ENCODE assay signal across 18 cellular contexts in the genomic region with DNA sequence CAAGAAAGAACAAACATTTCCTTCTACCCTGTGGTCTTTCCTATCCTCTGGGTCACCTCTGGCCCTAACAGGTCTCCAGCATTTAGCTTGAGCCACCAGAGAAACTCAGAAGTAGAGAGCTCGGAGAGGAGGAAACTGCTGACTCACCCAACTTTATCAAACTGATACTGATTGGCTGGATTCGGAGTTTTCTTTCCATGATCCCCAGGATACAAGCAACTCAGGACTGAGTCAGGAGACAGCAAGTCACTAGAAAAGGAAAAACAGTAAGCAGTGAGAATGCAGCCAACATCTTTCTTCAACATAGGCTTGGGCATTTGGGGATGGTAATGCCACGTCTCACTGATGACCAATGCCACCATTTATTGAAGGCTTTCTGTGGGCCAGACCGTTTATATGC. TPM values are rescaled to one million over a fixed set of nuclear protein-coding genes. Genes with fewer than 3 reads are reported as not detected.
A peak's percentile ranks its signal among the peaks of the same experiment; 100 is the strongest.
DNase-seq lines count a peak whose midpoint lies in the region; ATAC-seq and TF ChIP-seq lines count a peak whose summit lies in the region.
"Had no signal": no experiment of that assay in that cellular context is flagged by ENCODE, and none has a peak within 500 bp of the region (broad histone marks: within the 10 kb centered on the region; RNA-seq: fewer than 3 reads in every experiment).

No MANE protein-coding gene starts in this region.

- H3K4me2 ChIP-seq in PC-3 (ENCODE audit: low read length), result no peak overlapping the region

- ATAC-seq in PC-3 (no peak), HG03469 (IDR thresholded peaks at IDR 0.05; ENCODE audit: unreplicated experiment) (no peak), left lobe of liver (no peak)
- ATAC-seq: activated CD4-positive, CD25-positive, alpha-beta regulatory T cell treated with anti-CD3 and anti-CD28 coated beads, Interleukin-2, amount 50 U/mL, for 24 hours; GM12878; natural killer cell; Right ventricle myocardium inferior; sciatic nerve had no signal

- H3K9me3 Mint-ChIP-seq in progenitor cell of endocrine pancreas (ENCODE audit: low read depth), result no peaks in the 10 kb centered on the region
- H3K9me3 Mint-ChIP-seq: activated T-helper 1 cell treated with anti-CD3 and anti-CD28 coated beads, Interleukin-12 subunit alpha, Interleukin-12 subunit beta, Interleukin-2, Interleukin-4 antibody, amounts not matched to agents 30 ng/mL and 10 ng/mL and 1 ng/mL, durations not matched to agents 14 hours and 24 hours and 36 hours; natural killer cell had no signal

- no peak overlapping the region for H2AFZ ChIP-seq in PC-3 (ENCODE audit: low read length)

- H3K4me3 Mint-ChIP-seq in progenitor cell of endocrine pancreas (ENCODE audit: low read depth), result no peak overlapping the region
- H3K4me3 Mint-ChIP-seq: activated T-helper 1 cell treated with anti-CD3 and anti-CD28 coated beads, Interleukin-12 subunit alpha, Interleukin-12 subunit beta, Interleukin-2, Interleukin-4 antibody, amounts not matched to agents 30 ng/mL and 10 ng/mL and 1 ng/mL, durations not matched to agents 14 hours and 24 hours and 36 hours; natural killer cell had no signal

- POLR2A ChIA-PET in PC-3 (lab: Charles Lee; ENCODE audit: unreplicated experiment), result no interaction called here

- no peaks in the 10 kb centered on the region for H3F3A ChIP-seq in PC-3 (ENCODE audit: low read length, unreplicated experiment)

- H3K9ac ChIP-seq in PC-3 (ENCODE audit: low read length), result no peak overlapping the region

- peaks cover 46% of the 10 kb centered on the region; the same call in 1 of the 2 replicates for H3K36me3 ChIP-seq in PC-3 (ENCODE audit: low read depth, low read length)

- H3K27ac ChIP-seq in PC-3 (ENCODE audit: low read length), result no peak overlapping the region
- H3K27ac ChIP-seq: esophagus squamous epithelium had no signal

- BruUV-seq in PC-3 (replicated peaks; lab: Mats Ljungman, UMichigan), result no TSS peak

- H3K36me3 Mint-ChIP-seq in progenitor cell of endocrine pancreas (ENCODE audit: insufficient read depth), result peaks cover 28% of the 10 kb centered on the region

- DNase-seq in EL (peak; percentile 73), PC-3 (peak; percentile 10), dermis blood vessel endothelial cell (peak; percentile 93), progenitor cell of endocrine pancreas (ENCODE audit: low spot score, unreplicated experiment) (no peak), DMS79 (lab: John Stamatoyannopoulos, UW) (no peak), left lobe of liver (ENCODE audit: low spot score) (no peak)
- DNase-seq: central memory CD4-positive, alpha-beta T cell; esophagus squamous epithelium; GOT3; natural killer cell; NCI-H1092 treated with DMSO at 0.1 percent for 48 hours; NCI-H69 had no signal

- H3K4me1 ChIP-seq in PC-3 (ENCODE audit: insufficient read depth, low read length), result no peaks in the 10 kb centered on the region
- H3K4me1 ChIP-seq: esophagus squamous epithelium had no signal

- no peaks in the 10 kb centered on the region for H3K4me1 Mint-ChIP-seq in progenitor cell of endocrine pancreas (ENCODE audit: low read depth)
- H3K4me1 Mint-ChIP-seq: natural killer cell had no signal

- no peaks in the 10 kb centered on the region for H3K27me3 ChIP-seq in PC-3 (ENCODE audit: low read length)
- H3K27me3 ChIP-seq: esophagus squamous epithelium had no signal

- TF ChIP-seq CTCF in PC-3 (conservative IDR thresholded peaks at IDR 0.05; ENCODE audit: low read depth, low read length) (no peak), progenitor cell of endocrine pancreas (IDR thresholded peaks at IDR 0.05; ENCODE audit: unreplicated experiment) (no peak)

- H3K9me3 ChIP-seq in PC-3 (ENCODE audit: low read length), result no peaks in the 10 kb centered on the region
- H3K9me3 ChIP-seq: esophagus squamous epithelium had no signal

- CTCF ChIA-PET in PC-3 (lab: Charles Lee), result no interaction called here

- no peaks in the 10 kb centered on the region for H3K9me2 ChIP-seq in PC-3 (replicated peaks; ENCODE audit: low read length)

- peak overlapping the region; percentile 81 for H3K27ac Mint-ChIP-seq in progenitor cell of endocrine pancreas
- H3K27ac Mint-ChIP-seq: activated T-helper 1 cell treated with anti-CD3 and anti-CD28 coated beads, Interleukin-12 subunit alpha, Interleukin-12 subunit beta, Interleukin-2, Interleukin-4 antibody, amounts not matched to agents 30 ng/mL and 10 ng/mL and 1 ng/mL, durations not matched to agents 14 hours and 24 hours and 36 hours; natural killer cell had no signal

- intact Hi-C loops in PC-3 (cut with micrococcal nuclease), result no loop called here

- H3K4me3 ChIP-seq in PC-3 (ENCODE audit: low read length), result no peak overlapping the region
- H3K4me3 ChIP-seq: esophagus squamous epithelium, GM12878 had no signal

- H3K27me3 Mint-ChIP-seq in progenitor cell of endocrine pancreas, result no peaks in the 10 kb centered on the region

- H3K79me2 ChIP-seq in PC-3 (ENCODE audit: low read length), result no peaks in the 10 kb centered on the region

- no peaks in the 10 kb centered on the region for H4K20me1 ChIP-seq in PC-3 (ENCODE audit: low read length)

RNA-seq across cellular contexts. Expression of gene THOC5, which starts 32.7 kb away (rescaled TPM):
- total RNA-seq in PC-3 (2014; rRNA removed) (32.8 and 33.9 TPM in 2 replicates), dermis blood vessel endothelial cell (53.1 and 62.4 TPM in 2 replicates), progenitor cell of endocrine pancreas (72.9 and 80.3 TPM in 2 replicates), left lobe of liver (17.4 TPM)

RNA-seq across cellular contexts. Expression of gene NEFH, which starts 40.8 kb away (rescaled TPM):
- total RNA-seq in PC-3 (2014; rRNA removed), result 0.29 TPM in 1 of 2 replicates, not detected in the other
- total RNA-seq in dermis blood vessel endothelial cell, result under 0.01 and 0.56 TPM in 2 replicates
- 0.69 and 0.80 TPM in 2 replicates for total RNA-seq in progenitor cell of endocrine pancreas
- 0.15 TPM for total RNA-seq in left lobe of liver

Comparison
In these comparisons a context has a peak if more than half of its experiments do, and no peak if none do; other contexts are left out.
1. DNase-seq: peak in EL (single experiment), PC-3 (single experiment) and dermis blood vessel endothelial cell (single experiment); none in progenitor cell of endocrine pancreas (single experiment), DMS79 (single experiment) and left lobe of liver (single experiment).